In the genomic region with DNA sequence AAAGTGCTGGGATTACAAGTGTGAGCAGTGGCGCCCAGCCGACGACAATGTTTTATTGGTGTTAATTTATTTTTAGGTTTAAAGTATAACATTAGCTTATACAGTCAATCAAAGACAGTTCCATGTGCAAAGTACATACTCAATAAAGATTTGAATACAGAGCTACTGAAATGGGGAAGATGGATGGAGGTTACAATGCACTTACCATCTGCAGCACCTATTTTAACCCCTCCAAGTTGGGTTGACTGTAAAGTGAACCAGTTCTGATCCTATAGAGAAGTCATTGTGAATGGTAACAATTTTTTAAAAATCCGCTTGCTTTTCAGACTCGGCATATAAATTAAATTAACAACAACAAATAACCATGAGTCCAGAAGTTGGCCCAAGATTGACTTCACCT, we compare ENCODE assay signal across 8 cellular contexts. TPM values are rescaled to one million over a fixed set of nuclear protein-coding genes. Genes with fewer than 3 reads are reported as not detected.
DNase-seq lines count a peak whose midpoint lies in the region; ATAC-seq and TF ChIP-seq lines count a peak whose summit lies in the region.

No MANE protein-coding gene starts in this region.

- H3K18ac ChIP-seq in H9 (ENCODE audit: insufficient read length, low read depth, low read length), result no peak overlapping the region

- no peak for ATAC-seq in gastroesophageal sphincter

- H2AK5ac ChIP-seq in H9 (ENCODE audit: insufficient read length, low read length), result no peak overlapping the region

- peak overlapping the region; percentile 95 to 98 for H3K4me3 Mint-ChIP-seq in H9

- no peak overlapping the region for H3T11ph ChIP-seq in H9 (ENCODE audit: low read length)

- H3K4me2 ChIP-seq in H9 (ENCODE audit: insufficient read depth, insufficient read length, low read length), result peak overlapping the region; percentile 35

- no peak overlapping the region for H3K4ac ChIP-seq in H9 (ENCODE audit: low read depth, low read length)

- peaks cover 16 to 19% of the 10 kb centered on the region in 2 experiments for H3K4me1 Mint-ChIP-seq in H9

- no CpG with 5 or more reads among the region's 5 CpGs for WGBS in H9 (ENCODE audit: extremely low coverage, insufficient read length, low lambda C conversion rate)
- WGBS in gastroesophageal sphincter (ENCODE audit: low coverage in 1 of 2), 2 donors, result 53 to 60% methylated on average over 2 to 5 of the region's 5 CpGs

- peaks cover 8% of the 10 kb centered on the region; the same call in 1 of the 2 replicates for H3K79me2 ChIP-seq in H9 (ENCODE audit: insufficient read depth, low read length)

- no peak overlapping the region for H4K91ac ChIP-seq in H9 (ENCODE audit: insufficient read length, low read depth, low read length)

- no peaks in the 10 kb centered on the region for H3K27me3 Mint-ChIP-seq in H9 (ENCODE audit: low read depth)

- no peak overlapping the region for H4K5ac ChIP-seq in H9 (ENCODE audit: insufficient read length, low read depth, low read length)

- no peak overlapping the region for H3K9ac ChIP-seq in H9 (ENCODE audit: extremely low read depth, insufficient read length, low read length)
- H3K9ac ChIP-seq in skeletal muscle tissue (ENCODE audit: low read depth in 1 of 3, low read length in 3 of 3), result peak overlapping the region; percentile 76 to 88 (median 84)

- no peak overlapping the region for H3K14ac ChIP-seq in H9 (ENCODE audit: insufficient read depth, low read length)

- no peak overlapping the region for H4K8ac ChIP-seq in H9 (replicated peaks; ENCODE audit: insufficient read length, low read depth, low read length)

- H2AFZ ChIP-seq in H9 (ENCODE audit: low read length), result no peak overlapping the region

- peak overlapping the region; percentile 75 to 96 (median 93); a peak in 6 of 7 replicates for H3K27ac Mint-ChIP-seq in H9

- no peaks in the 10 kb centered on the region for H3K4me1 ChIP-seq in H9 (ENCODE audit: insufficient read depth, low read length)
- peaks cover 7 to 48% (median 19%) of the 10 kb centered on the region in 3 donors for H3K4me1 ChIP-seq in gastroesophageal sphincter
- H3K4me1 ChIP-seq in skeletal muscle tissue (ENCODE audit: control insufficient read depth in 3 of 3, insufficient read depth in 3 of 3, low read length in 3 of 3), result peaks cover 35 to 40% (median 39%) of the 10 kb centered on the region in 3 donors

- H3K23ac ChIP-seq in H9 (ENCODE audit: insufficient read length, low read depth, low read length), result no peak overlapping the region

- no peaks in the 10 kb centered on the region for H4K20me1 ChIP-seq in H9 (ENCODE audit: control insufficient read depth, insufficient read depth, insufficient read length)

- H3K9me3 Mint-ChIP-seq in H9, result no peaks in the 10 kb centered on the region

- peaks cover 6% of the 10 kb centered on the region for H3K23me2 ChIP-seq in H9 (ENCODE audit: insufficient read length, low read depth, low read length, poor library complexity, severe bottlenecking)

- H3K27me3 ChIP-seq in H9 (ENCODE audit: insufficient read depth, low read length) (no peaks in the 10 kb centered on the region), WERI-Rb-1 (ENCODE audit: insufficient read depth, low read depth, severe bottlenecking) (no peaks in the 10 kb centered on the region), gastroesophageal sphincter (no peaks in the 10 kb centered on the region), skeletal muscle tissue (ENCODE audit: control insufficient read depth in 3 of 3, insufficient read depth in 3 of 3, low read length in 3 of 3) (no peaks in the 10 kb centered on the region)

- H3K9me3 ChIP-seq in H9 (ENCODE audit: control insufficient read depth, low read depth, low read length) (no peaks in the 10 kb centered on the region), WERI-Rb-1 (ENCODE audit: severe bottlenecking) (no peaks in the 10 kb centered on the region), gastroesophageal sphincter (no peaks in the 10 kb centered on the region), skeletal muscle tissue (ENCODE audit: control insufficient read depth in 3 of 3, low read length in 3 of 3) (no peaks in the 10 kb centered on the region)

- DNase-seq in H9 (no peak), WERI-Rb-1 (no peak), amygdala (lab: John Stamatoyannopoulos, UW) (no peak), DMS 273 (lab: John Stamatoyannopoulos, UW; ENCODE audit: unreplicated experiment) (no peak), NCI-H2227 (lab: John Stamatoyannopoulos, UW; ENCODE audit: unreplicated experiment) (no peak)
- no peak for DNase-seq in activated effector memory CD4-positive, alpha-beta T cell treated with anti-CD3 and anti-CD28 coated beads, Interleukin-2, amount 50 U/mL, for 16 hours

- H2BK120ac ChIP-seq in H9 (ENCODE audit: low read depth, low read length, poor library complexity, severe bottlenecking), result no peak overlapping the region

- H3K79me1 ChIP-seq in H9 (ENCODE audit: insufficient read depth, low read depth, low read length, poor library complexity, severe bottlenecking), result peaks cover 7% of the 10 kb centered on the region

- TF ChIP-seq CTCF in H9 (conservative IDR thresholded peaks at IDR 0.05), result no peak
- TF ChIP-seq CTCF in WERI-Rb-1 (IDR thresholded peaks at IDR 0.05; ENCODE audit: low read depth, low read length), result no peak
- no peak for TF ChIP-seq CTCF in gastroesophageal sphincter (IDR thresholded peaks at IDR 0.05)

- peak overlapping the region; percentile 38 for H3K4me3 ChIP-seq in WERI-Rb-1 (ENCODE audit: low read depth, low read length)
- H3K4me3 ChIP-seq in gastroesophageal sphincter, result peak overlapping the region; percentile 92 to 98
- H3K4me3 ChIP-seq in skeletal muscle tissue (ENCODE audit: low read length in 3 of 3), result peak overlapping the region; percentile 66 to 85 (median 71)

- no peak overlapping the region for H2BK20ac ChIP-seq in H9 (ENCODE audit: low read depth, low read length, poor library complexity, severe bottlenecking)

- no peak for TF ChIP-seq EP300 in gastroesophageal sphincter (IDR thresholded peaks at IDR 0.05)

- H2BK15ac ChIP-seq in H9 (ENCODE audit: low read depth, low read length), result no peak overlapping the region

- H2BK5ac ChIP-seq in H9 (ENCODE audit: insufficient read length, low read length), result no peak overlapping the region

- no peaks in the 10 kb centered on the region; the same call in 1 of the 2 replicates for H3K36me3 ChIP-seq in WERI-Rb-1
- no peaks in the 10 kb centered on the region for H3K36me3 ChIP-seq in gastroesophageal sphincter
- H3K36me3 ChIP-seq in skeletal muscle tissue (ENCODE audit: control insufficient read depth in 3 of 3, insufficient read depth in 3 of 3, low read length in 3 of 3), result no peaks in the 10 kb centered on the region

- no peak overlapping the region for H3K56ac ChIP-seq in H9 (ENCODE audit: insufficient read length, low read depth, low read length)

- H3K36me3 Mint-ChIP-seq in H9 (ENCODE audit: insufficient read depth in 1 of 3, low read depth in 3 of 3), result no peaks in the 10 kb centered on the region

- H3K27ac ChIP-seq in H9 (ENCODE audit: insufficient read length, low read depth, low read length) (no peak overlapping the region), WERI-Rb-1 (peak overlapping the region; percentile 52), gastroesophageal sphincter (peak overlapping the region; percentile 45 to 99 (median 98)), skeletal muscle tissue (ENCODE audit: low read depth, low read length) (peak overlapping the region; percentile 96)

- no peak for TF ChIP-seq POLR2A in gastroesophageal sphincter (IDR thresholded peaks at IDR 0.05)

- no peak overlapping the region for H2BK12ac ChIP-seq in H9 (ENCODE audit: insufficient read length, low read depth, low read length)

RNA-seq across cellular contexts. Expression of a gene that starts 0.7 kb away (rescaled TPM):
- total RNA-seq in H9 (2021) (28.6 and 29.1 TPM in 2 replicates), gastroesophageal sphincter (10 to 100 TPM; 14.7 to 32.3 (median 23.4) TPM), skeletal muscle tissue (9.9 TPM)

RNA-seq across cellular contexts. Expression of a gene that starts 7.7 kb away (rescaled TPM):
- total RNA-seq in H9 (2021) (2.0 and 2.7 TPM in 2 replicates), gastroesophageal sphincter (1 to 10 TPM in 2 of 4 donors, not detected in 2; 1.2 to 2.4 TPM), skeletal muscle tissue (1.0 TPM)

RNA-seq across cellular contexts. Expression of a gene that starts 19.5 kb away (rescaled TPM):
- total RNA-seq in H9 (2021) (99.5 and 106 TPM in 2 replicates), gastroesophageal sphincter (10 to 100 TPM; 43.8 to 72.6 (median 53.5) TPM), skeletal muscle tissue (66.3 TPM)

RNA-seq across cellular contexts. Expression of a gene that starts 39.3 kb away (rescaled TPM):
- total RNA-seq in H9 (2021) (2.7 and 3.3 TPM in 2 replicates), gastroesophageal sphincter (1 to 10 TPM in 2 of 4 donors, not detected in 2; 1.2 to 5.0 TPM), skeletal muscle tissue (1.0 TPM)

RNA-seq across cellular contexts. Expression of a gene that starts 44.3 kb away (rescaled TPM):
- 24.5 and 25.7 TPM in 2 replicates for total RNA-seq in H9 (2021)
- 10 to 100 TPM; 26.5 to 33.8 (median 32.6) TPM for total RNA-seq in gastroesophageal sphincter
- total RNA-seq in skeletal muscle tissue, result 28.7 TPM

Comparison
In these comparisons a context has a peak if more than half of its experiments do, and no peak if none do; other contexts are left out.
1. H3K4me3 ChIP-seq: peak in every context shown above with its lines; median percentile 95 in gastroesophageal sphincter; 71 in skeletal muscle tissue; 38 in WERI-Rb-1.